ENCODE assay signal across 1 cellular context in genomic region chr2:26792720-26793119, GRCh38.
TF ChIP-seq lines count a peak whose summit lies in the region.

No MANE protein-coding gene starts in this region.

TF ChIP-seq in SK-N-SH treated with all-trans-retinoic acid at 6 μM for 48 hours, 23 proteins besides CTCF, POLR2A, EP300 and RAD21 (continued from another document):
- TF ChIP-seq PATZ1 (CRISPR knock-in tag; IDR thresholded peaks at IDR 0.05; ENCODE audit: borderline replicate concordance) (no peak), ZNF8 (CRISPR knock-in tag; IDR thresholded peaks at IDR 0.05) (no peak), CREB5 (CRISPR knock-in tag; IDR thresholded peaks at IDR 0.05; ENCODE audit: low read depth) (no peak), SNAI2 (CRISPR knock-in tag; IDR thresholded peaks at IDR 0.05) (no peak), ZC3H10 (CRISPR knock-in tag; IDR thresholded peaks at IDR 0.05) (no peak)
